15 cellular contexts compared by ENCODE assay signal in genomic region chr17:18449833-18450232, GRCh38. TPM values are rescaled to one million over a fixed set of nuclear protein-coding genes. Genes with fewer than 3 reads are reported as not detected.
DNase-seq lines count a peak whose midpoint lies in the region; ATAC-seq and TF ChIP-seq lines count a peak whose summit lies in the region.
"Not testable (repeated sequence)": the region's sequence is repeated elsewhere in the genome, so short reads cannot be mapped to it uniquely, and the experiment has no call there.
"Had no signal": no experiment of that assay in that cellular context is flagged by ENCODE, and none has a peak within 500 bp of the region (broad histone marks: within the 10 kb centered on the region; RNA-seq: fewer than 3 reads in every experiment).

No MANE protein-coding gene starts in this region.

- H2BK5ac ChIP-seq in trophoblast cell (ENCODE audit: low read depth, low read length, poor library complexity), result not testable (repeated sequence)

- H4K12ac ChIP-seq in trophoblast cell (ENCODE audit: low read depth, low read length), result not testable (repeated sequence)

- not testable (repeated sequence) for H3K9ac ChIP-seq in trophoblast cell (ENCODE audit: low read length)

- H3K4me2 ChIP-seq in trophoblast cell (ENCODE audit: low read length), result not testable (repeated sequence)

- H3K27me3 ChIP-seq in foreskin keratinocyte; trophoblast cell (ENCODE audit: insufficient read depth, low read length); vagina: not testable (repeated sequence)

- H3K27me3 Mint-ChIP-seq in HFFc6 (ENCODE audit: insufficient read depth), result not testable (repeated sequence)

- ATAC-seq in foreskin keratinocyte, result peak; percentile 67

- H3K27ac Mint-ChIP-seq in HFFc6, result not testable (repeated sequence)

- POLR2A ChIA-PET in RWPE1 (lab: Yijun Ruan, JAX; ENCODE audit: low non-redundant PET), result not testable (repeated sequence)

- not testable (repeated sequence) for H3K4me3 ChIP-seq in epithelial cell of esophagus (ENCODE audit: low read length); trophoblast cell (ENCODE audit: low read depth, low read length); vagina

- H4K91ac ChIP-seq in trophoblast cell (ENCODE audit: low read depth, low read length), result not testable (repeated sequence)

- not testable (repeated sequence) for H3K36me3 ChIP-seq in trophoblast cell (ENCODE audit: control insufficient read depth in 1 of 2, insufficient read depth in 2 of 2, low read length in 2 of 2); vagina

- not testable (repeated sequence) for H2BK12ac ChIP-seq in trophoblast cell (ENCODE audit: low read length)

- H3K23ac ChIP-seq in trophoblast cell (ENCODE audit: low read length), result not testable (repeated sequence)

- H3K4me3 Mint-ChIP-seq in HFFc6, result not testable (repeated sequence)

- H3K79me2 ChIP-seq in trophoblast cell (ENCODE audit: control insufficient read depth, insufficient read depth, low read length, poor library complexity), result not testable (repeated sequence)

- 0 out of 2 replicates have a peak overlapping the region, but pooled peaks have one; percentile 13 for H3K27ac ChIP-seq in RWPE1
- H3K27ac ChIP-seq in foreskin keratinocyte; trophoblast cell (ENCODE audit: low read depth, low read length); vagina: not testable (repeated sequence)

- H3K4me1 ChIP-seq in foreskin keratinocyte; trophoblast cell (ENCODE audit: control insufficient read depth in 1 of 2, insufficient read depth in 2 of 2, low read length in 2 of 2); vagina: not testable (repeated sequence)

- not testable (repeated sequence) for H2BK120ac ChIP-seq in trophoblast cell (ENCODE audit: insufficient read depth, low read length, poor library complexity)

- H3K36me3 Mint-ChIP-seq in HFFc6 (ENCODE audit: low read depth), result not testable (repeated sequence)

- H3K9me3 Mint-ChIP-seq in HFFc6, result not testable (repeated sequence)

- not testable (repeated sequence) for H3K4ac ChIP-seq in trophoblast cell (ENCODE audit: low read depth, low read length)

- H4K8ac ChIP-seq in trophoblast cell (ENCODE audit: low read depth, low read length), result not testable (repeated sequence)

- not testable (repeated sequence) for H2AFZ ChIP-seq in trophoblast cell (ENCODE audit: insufficient read depth, low read length, poor library complexity)

- not testable (repeated sequence) for H3K4me1 Mint-ChIP-seq in HFFc6 (ENCODE audit: low read depth)

- DNase-seq in EL, result peak; percentile 25
- DNase-seq in HFFc6, result peak; percentile 31
- not testable (repeated sequence) for DNase-seq in RWPE1 (ENCODE audit: low spot score)
- DNase-seq in epithelial cell of esophagus (ENCODE audit: low read depth), result peak; percentile 54
- peak; percentile 36 to 42 for DNase-seq in foreskin keratinocyte
- peak; percentile 16 for DNase-seq in islet precursor cell
- DNase-seq in trophoblast cell, result peak; percentile 62 to 64
- peak; percentile 11 to 52 for DNase-seq in vagina (ENCODE audit: extremely low spot score in 2 of 2)

- no CpG with 5 or more reads among the region's 7 CpGs for WGBS in trophoblast cell (ENCODE audit: extremely low coverage, insufficient coverage, insufficient read length)

- intact Hi-C loops in vagina (cut with DNase I), result not testable (repeated sequence)

- TF ChIP-seq CTCF in HFFc6 (IDR thresholded peaks at IDR 0.05); RWPE1 (conservative IDR thresholded peaks at IDR 0.05; ENCODE audit: low read depth); epithelial cell of esophagus (IDR thresholded peaks at IDR 0.05; ENCODE audit: insufficient read depth, low read depth, low read length, missing control alignments); foreskin keratinocyte (conservative IDR thresholded peaks at IDR 0.05); vagina (IDR thresholded peaks at IDR 0.05): not testable (repeated sequence)

- H2AK5ac ChIP-seq in trophoblast cell (ENCODE audit: low read length), result not testable (repeated sequence)

- CTCF ChIA-PET in RWPE1 (lab: Yijun Ruan, JAX), result not testable (repeated sequence)

- not testable (repeated sequence) for H3K14ac ChIP-seq in trophoblast cell (ENCODE audit: low read length)

- TF ChIP-seq POLR2A in vagina (IDR thresholded peaks at IDR 0.05), result not testable (repeated sequence)

- H3K18ac ChIP-seq in trophoblast cell (ENCODE audit: low read length), result not testable (repeated sequence)

- H3K79me1 ChIP-seq in trophoblast cell (ENCODE audit: low read length), result not testable (repeated sequence)

- not testable (repeated sequence) for H3K9me3 ChIP-seq in trophoblast cell (ENCODE audit: insufficient read depth, low read depth, low read length); vagina

RNA-seq across cellular contexts. Expression of gene LGALS9C, which starts 26.8 kb away (rescaled TPM):
- under 1 TPM in 2 of 6 experiments, not detected in 4; 0.17 to 0.23 TPM for total RNA-seq in HFFc6 (2021; fragmentation: NEBNext Ultra II Directional; extraction: Animal tissue kit (Norgen Biotek cat#: 25700))
- 6.6 and 18.8 TPM in 2 replicates for total RNA-seq in foreskin keratinocyte
- 10.5 and 36.4 TPM in 2 replicates for polyA plus RNA-seq in foreskin keratinocyte
- polyA plus RNA-seq in trophoblast cell (2013), result 0.83 and 0.90 TPM in 2 replicates
- 1.2 TPM for total RNA-seq in vagina
- total RNA-seq: A673; CD4-positive, alpha-beta memory T cell; CD4-positive, CD25-positive, alpha-beta regulatory T cell; CD8-positive, alpha-beta memory T cell; Daoy; G401 had no signal
- polyA plus RNA-seq: AG04450; CD4-positive, alpha-beta memory T cell; CD8-positive, alpha-beta memory T cell had no signal
